ENCODE assay signal across 8 cellular contexts in the genomic region with DNA sequence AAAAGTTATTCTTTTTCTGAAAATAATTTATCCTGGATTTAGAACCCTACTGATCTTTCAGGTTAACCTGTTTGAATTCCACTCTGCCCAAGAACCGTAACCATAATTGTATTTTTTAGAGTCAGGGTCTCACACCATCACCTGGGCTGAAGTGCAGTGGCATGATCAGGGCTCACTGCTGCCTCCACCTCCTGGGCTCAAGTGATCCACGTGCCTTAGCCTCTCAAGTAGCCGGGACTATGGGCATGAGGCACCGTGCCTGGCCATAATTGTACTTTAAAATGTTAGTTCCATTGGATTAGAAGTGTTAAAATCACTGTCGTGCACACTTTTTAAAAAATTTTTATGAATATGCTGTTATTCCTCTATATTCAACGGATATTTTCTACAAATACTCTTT. TPM values are rescaled to one million over a fixed set of nuclear protein-coding genes. Genes with fewer than 3 reads are reported as not detected.
DNase-seq lines count a peak whose midpoint lies in the region; ATAC-seq, FAIRE-seq and TF ChIP-seq lines count a peak whose summit lies in the region.

No MANE protein-coding gene starts in this region.

- no peaks in the 10 kb centered on the region for H3K9me3 Mint-ChIP-seq in activated naive CD8-positive, alpha-beta T cell (ENCODE audit: low read depth)

- peak overlapping the region; percentile 87 for H3K4me3 Mint-ChIP-seq in activated naive CD8-positive, alpha-beta T cell

- H3K4me1 Mint-ChIP-seq in activated naive CD8-positive, alpha-beta T cell (ENCODE audit: low read depth), result peaks cover 30% of the 10 kb centered on the region

- TF ChIP-seq EP300 in upper lobe of left lung (IDR thresholded peaks at IDR 0.05), result no peak

- H3K27ac Mint-ChIP-seq in activated naive CD8-positive, alpha-beta T cell, result peak overlapping the region; percentile 81

- TF ChIP-seq POLR2A in upper lobe of left lung (IDR thresholded peaks at IDR 0.05) (no peak), lower leg skin (IDR thresholded peaks at IDR 0.05) (no peak)

- peaks cover 13% of the 10 kb centered on the region for H3K4me1 ChIP-seq in cardiac muscle cell (ENCODE audit: low read depth)
- H3K4me1 ChIP-seq in lung (ENCODE audit: control insufficient read depth in 2 of 2, insufficient read depth in 2 of 2, low read length in 2 of 2), result peaks cover 2 to 16% of the 10 kb centered on the region in 2 donors
- H3K4me1 ChIP-seq in upper lobe of left lung, result peaks cover 16 to 39% (median 25%) of the 10 kb centered on the region in 4 donors

- no peak for ATAC-seq in lung (ENCODE audit: insufficient read depth, low FRiP score)
- ATAC-seq in upper lobe of left lung (ENCODE audit: low FRiP score in 2 of 2), result no peak
- ATAC-seq in GM18861 (IDR thresholded peaks at IDR 0.05; ENCODE audit: unreplicated experiment), result no peak

- WGBS in lung, 2 donors, result 67 to 81% methylated on average over 6 of the region's 6 CpGs
- WGBS in upper lobe of left lung, 2 donors, result 61 to 70% methylated on average over 6 of the region's 6 CpGs
- 70 to 80% methylated on average over 6 of the region's 6 CpGs for WGBS in lower leg skin, 2 donors

- H3K27ac ChIP-seq in cardiac muscle cell (peak overlapping the region; percentile 98), lung (ENCODE audit: low read depth in 1 of 2, low read length in 1 of 2) (peak overlapping the region; percentile 28 to 99), upper lobe of left lung (peak overlapping the region; percentile 92 to 99 (median 98))

- H3K27me3 ChIP-seq in cardiac muscle cell, result no peaks in the 10 kb centered on the region
- no peaks in the 10 kb centered on the region for H3K27me3 ChIP-seq in lung (ENCODE audit: control insufficient read depth, insufficient read depth)
- no peaks in the 10 kb centered on the region for H3K27me3 ChIP-seq in upper lobe of left lung

- FAIRE-seq in urothelium cell line (lab: Jason Lieb, UNC), result no peak

- H3K4me3 ChIP-seq in cardiac muscle cell, result peak overlapping the region; percentile 96
- no peak overlapping the region for H3K4me3 ChIP-seq in lung
- H3K4me3 ChIP-seq in upper lobe of left lung, result peak overlapping the region in 3 of 4 donors; percentile 57 to 94 (median 91)
- no peak overlapping the region for H3K4me3 ChIP-seq in lower leg skin (ENCODE audit: low read depth, poor library complexity, severe bottlenecking)

- H3K36me3 Mint-ChIP-seq in activated naive CD8-positive, alpha-beta T cell, result peaks cover 3% of the 10 kb centered on the region

- H3K36me3 ChIP-seq in cardiac muscle cell (no peaks in the 10 kb centered on the region), lung (ENCODE audit: control insufficient read depth in 2 of 2, insufficient read depth in 2 of 2, low read length in 2 of 2) (no peaks in the 10 kb centered on the region), upper lobe of left lung (peaks cover 0 to 2% (median 0%) of the 10 kb centered on the region in 4 donors)

- H3K27me3 Mint-ChIP-seq in activated naive CD8-positive, alpha-beta T cell, result no peaks in the 10 kb centered on the region

- DNase-seq in cardiac muscle cell (ENCODE audit: low read depth in 1 of 2, low spot score in 1 of 2) (peak in 1 of 2 donors; percentile 34), cardiac septum (ENCODE audit: low spot score) (no peak), lung (ENCODE audit: low spot score) (peak; percentile 58), upper lobe of left lung (peak in 1 of 2 donors; percentile 82), lower leg skin (ENCODE audit: low spot score in 2 of 2) (no peak), urothelium cell line (ENCODE audit: low spot score) (no peak)

- H3K9me3 ChIP-seq in cardiac muscle cell (ENCODE audit: low read depth), result no peaks in the 10 kb centered on the region
- H3K9me3 ChIP-seq in lung (ENCODE audit: control insufficient read depth in 2 of 2, insufficient read depth in 1 of 2, low read length in 1 of 2), result no peaks in the 10 kb centered on the region
- H3K9me3 ChIP-seq in upper lobe of left lung, result no peaks in the 10 kb centered on the region

- intact Hi-C loops in cardiac septum (cut with DNase I), result loop anchor here (5.0 to 10.0 kb wide), 3 partner anchors 70 to 402 kb away; a partner anchor contains a TSS
- intact Hi-C loops in lower leg skin (cut with DNase I; ENCODE audit: low total_unique reads), result no loop called here

- TF ChIP-seq CTCF in cardiac muscle cell (IDR thresholded peaks at IDR 0.05; ENCODE audit: low read depth, low read length), result no peak
- no peak for TF ChIP-seq CTCF in lung (IDR thresholded peaks at IDR 0.05; ENCODE audit: control extremely low read depth, extremely low read depth)
- TF ChIP-seq CTCF in upper lobe of left lung (IDR thresholded peaks at IDR 0.05), result no peak
- TF ChIP-seq CTCF in lower leg skin (IDR thresholded peaks at IDR 0.05), result no peak

RNA-seq across cellular contexts. Expression of a gene that starts 1.0 kb away (rescaled TPM):
- total RNA-seq in cardiac muscle cell, result 7.3 and 10.0 TPM in 2 replicates
- 8.5 TPM in 2 replicates for polyA plus RNA-seq in cardiac muscle cell
- 27.5 TPM for total RNA-seq in cardiac septum
- 10 to 100 TPM; 30.3 to 52.7 TPM for total RNA-seq in lung
- polyA plus RNA-seq in lung, result 10 to 100 TPM in 1 of 2 donors, 1 to 10 TPM in 1; 9.5 to 12.6 TPM
- 10 to 100 TPM; 28.6 to 48.7 (median 36.8) TPM for total RNA-seq in upper lobe of left lung
- total RNA-seq in lower leg skin, result 10 to 100 TPM; 22.5 to 34.7 (median 31.2) TPM

Comparison
In these comparisons a context has a peak if more than half of its experiments do, and no peak if none do; other contexts are left out.
1. H3K4me3 ChIP-seq: peak in cardiac muscle cell (single experiment) and upper lobe of left lung (3 of 4); none in lung (single experiment) and lower leg skin (single experiment).
2. Peak in every context shown above with its lines, with median percentiles within 50 percentile points of each other: H3K27ac ChIP-seq.